Comparison of ENCODE assay signal across 1 cellular context in genomic region chr11:126430581-126431320, GRCh38.
TF ChIP-seq lines count a peak whose summit lies in the region.

No MANE protein-coding gene starts in this region.

TF ChIP-seq in K562, 482 proteins besides CTCF, POLR2A, EP300 and RAD21 (continued from another document):
- TF ChIP-seq, protein P1, sequence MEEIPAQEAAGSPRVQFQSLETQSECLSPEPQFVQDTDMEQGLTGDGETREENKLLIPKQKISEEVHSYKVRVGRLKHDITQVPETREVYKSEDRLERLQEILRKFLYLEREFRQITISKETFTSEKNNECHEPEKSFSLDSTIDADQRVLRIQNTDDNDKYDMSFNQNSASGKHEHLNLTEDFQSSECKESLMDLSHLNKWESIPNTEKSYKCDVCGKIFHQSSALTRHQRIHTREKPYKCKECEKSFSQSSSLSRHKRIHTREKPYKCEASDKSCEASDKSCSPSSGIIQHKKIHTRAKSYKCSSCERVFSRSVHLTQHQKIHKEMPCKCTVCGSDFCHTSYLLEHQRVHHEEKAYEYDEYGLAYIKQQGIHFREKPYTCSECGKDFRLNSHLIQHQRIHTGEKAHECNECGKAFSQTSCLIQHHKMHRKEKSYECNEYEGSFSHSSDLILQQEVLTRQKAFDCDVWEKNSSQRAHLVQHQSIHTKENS (CRISPR knock-in tag; IDR thresholded peaks at IDR 0.05) = no peak
- TF ChIP-seq CBX2 (IDR thresholded peaks at IDR 0.05; ENCODE audit: insufficient read depth, low read length, poor library complexity, severe bottlenecking) (no peak), XRCC4 (IDR thresholded peaks at IDR 0.05; ENCODE audit: extremely low read depth, insufficient read depth, insufficient read length) (no peak), HCFC1 (IDR thresholded peaks at IDR 0.05; ENCODE audit: low read depth, low read length) (no peak)
